In genomic region chr12:124852911-124853441, GRCh38 we compare ENCODE assay signal across 19 cellular contexts. TPM values are rescaled to one million over a fixed set of nuclear protein-coding genes. Genes with fewer than 3 reads are reported as not detected.
A peak's percentile ranks its signal among the peaks of the same experiment; 100 is the strongest.
DNase-seq lines count a peak whose midpoint lies in the region; ATAC-seq and TF ChIP-seq lines count a peak whose summit lies in the region.
"Had no signal": no experiment of that assay in that cellular context is flagged by ENCODE, and none has a peak within 500 bp of the region (broad histone marks: within the 10 kb centered on the region; RNA-seq: fewer than 3 reads in every experiment).

No MANE protein-coding gene starts in this region.

- H3K4me1 ChIP-seq in trophoblast cell (ENCODE audit: control insufficient read depth in 1 of 2, insufficient read depth in 2 of 2, low read length in 2 of 2) (peaks cover 13 to 14% of the 10 kb centered on the region in 2 experiments), GM23338 (ENCODE audit: insufficient read depth) (0 out of 2 replicates have a peak, but pooled peaks cover 8% of the 10 kb centered on the region)

- peak overlapping the region; percentile 31 for H3K4ac ChIP-seq in trophoblast cell (ENCODE audit: low read depth, low read length)

- peaks cover 0 to 5% (median 0%) of the 10 kb centered on the region in 7 donors for H3K9me3 Mint-ChIP-seq in CD14-positive monocyte
- H3K9me3 Mint-ChIP-seq in GM23338: no peaks in the 10 kb centered on the region
- H3K9me3 Mint-ChIP-seq: activated naive CD8-positive, alpha-beta T cell treated with anti-CD3 and anti-CD28 coated beads, Interleukin-2, amount 50 U/mL, for 24 hours had no signal

- no peak overlapping the region for H3K9ac ChIP-seq in trophoblast cell (ENCODE audit: low read length)

- H3K4me3 Mint-ChIP-seq in CD14-positive monocyte (peak overlapping the region in 1 of 2 donors; percentile 87), GM23338 (no peak overlapping the region)
- H3K4me3 Mint-ChIP-seq: activated naive CD8-positive, alpha-beta T cell treated with anti-CD3 and anti-CD28 coated beads, Interleukin-2, amount 50 U/mL, for 24 hours had no signal

- H3K27me3 Mint-ChIP-seq in CD14-positive monocyte (ENCODE audit: low read depth in 3 of 3): peaks cover 0 to 4% (median 0%) of the 10 kb centered on the region in 3 donors
- H3K27me3 Mint-ChIP-seq in GM23338 (ENCODE audit: insufficient read depth, low read depth, poor library complexity): peaks cover 14% of the 10 kb centered on the region
- H3K27me3 Mint-ChIP-seq: activated naive CD8-positive, alpha-beta T cell treated with anti-CD3 and anti-CD28 coated beads, Interleukin-2, amount 50 U/mL, for 24 hours had no signal

- H3K14ac ChIP-seq in trophoblast cell (ENCODE audit: low read length): peak overlapping the region; percentile 41

- H3K4me3 ChIP-seq in trophoblast cell (ENCODE audit: low read depth, low read length): no peak overlapping the region
- H3K4me3 ChIP-seq in GM23338: no peak overlapping the region
- H3K4me3 ChIP-seq: tibial artery had no signal

- H3K9me2 ChIP-seq in GM23338 (ENCODE audit: insufficient read depth): no peaks in the 10 kb centered on the region

- peak overlapping the region; percentile 16 for H2AK5ac ChIP-seq in trophoblast cell (ENCODE audit: low read length)

- no peak overlapping the region for H2BK5ac ChIP-seq in trophoblast cell (ENCODE audit: low read depth, low read length, poor library complexity)

- no peaks in the 10 kb centered on the region for H3K27me3 ChIP-seq in trophoblast cell (ENCODE audit: insufficient read depth, low read length)
- H3K27me3 ChIP-seq in GM23338 (ENCODE audit: insufficient read depth): no peaks in the 10 kb centered on the region
- H3K27me3 ChIP-seq: tibial artery had no signal

- H4K91ac ChIP-seq in trophoblast cell (ENCODE audit: low read depth, low read length): peak overlapping the region; percentile 60

- H3K18ac ChIP-seq in trophoblast cell (ENCODE audit: low read length): peak overlapping the region; percentile 27

- H4K12ac ChIP-seq in trophoblast cell (ENCODE audit: low read depth, low read length): no peak overlapping the region

- no CpG with 5 or more reads among the region's 11 CpGs for WGBS in trophoblast cell (ENCODE audit: extremely low coverage, insufficient coverage, insufficient read length)

- H3K36me3 ChIP-seq in trophoblast cell (ENCODE audit: control insufficient read depth in 1 of 2, insufficient read depth in 2 of 2, low read length in 2 of 2): peaks cover 0 to 4% of the 10 kb centered on the region in 2 experiments
- no peaks in the 10 kb centered on the region for H3K36me3 ChIP-seq in GM23338 (ENCODE audit: insufficient read depth)
- H3K36me3 ChIP-seq: tibial artery had no signal

- H3K36me3 Mint-ChIP-seq in CD14-positive monocyte (peaks cover 20 to 22% of the 10 kb centered on the region in 2 donors), GM23338 (ENCODE audit: low read depth) (peaks cover 7% of the 10 kb centered on the region; the same call in 2 of the 3 replicates)

- H3K4me2 ChIP-seq in trophoblast cell (ENCODE audit: low read length) (no peak overlapping the region), GM23338 (no peak overlapping the region)

- H2AFZ ChIP-seq in trophoblast cell (ENCODE audit: insufficient read depth, low read length, poor library complexity): no peak overlapping the region
- no peak overlapping the region for H2AFZ ChIP-seq in GM23338

- H3K79me1 ChIP-seq in trophoblast cell (ENCODE audit: low read length): peaks cover 10% of the 10 kb centered on the region

- H3K23ac ChIP-seq in trophoblast cell (ENCODE audit: low read length): no peak overlapping the region

- H3K27ac ChIP-seq in trophoblast cell (ENCODE audit: low read depth, low read length): no peak overlapping the region
- H3K27ac ChIP-seq in GM23338 (ENCODE audit: low read depth): no peak overlapping the region
- H3K27ac ChIP-seq: tibial artery had no signal

- peaks cover 19% of the 10 kb centered on the region for H4K20me1 ChIP-seq in GM23338 (replicated peaks; ENCODE audit: insufficient read depth)

- H3F3A ChIP-seq in GM23338 (replicated peaks; ENCODE audit: low read depth): no peaks in the 10 kb centered on the region

- H2BK120ac ChIP-seq in trophoblast cell (ENCODE audit: insufficient read depth, low read length, poor library complexity): peak overlapping the region; percentile 80

- no peak for TF ChIP-seq CTCF in CD14-positive monocyte (IDR thresholded peaks at IDR 0.05)
- no peak for TF ChIP-seq CTCF in GM23338 (conservative IDR thresholded peaks at IDR 0.05; ENCODE audit: low read depth in 2 of 2)

- H3K27ac Mint-ChIP-seq in CD14-positive monocyte: peak overlapping the region; percentile 93 to 97 (median 95)
- H3K27ac Mint-ChIP-seq in GM23338: no peak overlapping the region
- H3K27ac Mint-ChIP-seq: activated naive CD8-positive, alpha-beta T cell treated with anti-CD3 and anti-CD28 coated beads, Interleukin-2, amount 50 U/mL, for 24 hours had no signal

- H2BK12ac ChIP-seq in trophoblast cell (ENCODE audit: low read length): peak overlapping the region; percentile 42

- H3K4me1 Mint-ChIP-seq in CD14-positive monocyte: peaks cover 57% of the 10 kb centered on the region
- H3K4me1 Mint-ChIP-seq in GM23338: peaks cover 22% of the 10 kb centered on the region

- no peak for ATAC-seq in GM23338
- ATAC-seq: activated naive CD8-positive, alpha-beta T cell treated with anti-CD3 and anti-CD28 coated beads, Interleukin-2, amount 50 U/mL, for 24 hours had no signal

- H4K8ac ChIP-seq in trophoblast cell (ENCODE audit: low read depth, low read length): peak overlapping the region; percentile 66

- intact Hi-C loops in CD14-positive monocyte (cut with micrococcal nuclease): loop anchor here in 1 of 2 donors (10.0 kb wide), 1 partner anchor 52 kb away; no protein-coding TSS in a partner anchor

- no peak for DNase-seq in CD14-positive monocyte (ENCODE audit: low spot score)
- peak; percentile 55 for DNase-seq in MV-4-11 (lab: John Stamatoyannopoulos, UW)
- peak; percentile 56 for DNase-seq in epidermal melanocyte (ENCODE audit: insufficient read length, low spot score)
- no peak for DNase-seq in trophoblast cell
- no peak for DNase-seq in GM23338 (ENCODE audit: low spot score)
- DNase-seq in activated CD4-positive, alpha-beta T cell treated with anti-CD3 and anti-CD28 coated beads for 1 hour: no peak
- DNase-seq in NCI-H526 treated with DMSO at 0.1 percent for 48 hours (lab: John Stamatoyannopoulos, UW): no peak
- no peak for DNase-seq in pons (ENCODE audit: low spot score)
- DNase-seq: activated CD4-positive, alpha-beta T cell treated with anti-CD3 and anti-CD28 coated beads, Interleukin-2, amount 50 U/mL, for 1 hour; activated naive CD8-positive, alpha-beta T cell treated with anti-CD3 and anti-CD28 coated beads, Interleukin-2, amount 50 U/mL, for 24 hours; activated T-cell treated with anti-CD3 and anti-CD28 coated beads, Interleukin-2, amount 50 U/mL, for 48 hours; cerebellar nuclear complex; DMS 273 treated with DMSO at 0.1 percent for 48 hours; NCI-H2029 treated with DMSO at 0.1 percent for 48 hours; NCI-H524 treated with DMSO at 0.1 percent for 48 hours; RPMI8226; stimulated activated CD8-positive, alpha-beta memory T cell treated with anti-CD3 and anti-CD28 coated beads, Interleukin-4, amount 100 ng/mL, for 48 hours; T1000 had no signal

- H3K79me2 ChIP-seq in trophoblast cell (ENCODE audit: control insufficient read depth, insufficient read depth, low read length, poor library complexity): no peaks in the 10 kb centered on the region
- peaks cover 68% of the 10 kb centered on the region for H3K79me2 ChIP-seq in GM23338 (replicated peaks; ENCODE audit: insufficient read depth)

- peaks cover 4% of the 10 kb centered on the region for H3K9me3 ChIP-seq in trophoblast cell (ENCODE audit: insufficient read depth, low read depth, low read length)
- H3K9me3 ChIP-seq: tibial artery had no signal

TF ChIP-seq in GM23338, 12 proteins besides CTCF, POLR2A, EP300 and RAD21 (continues in another document):
- TF ChIP-seq REST (IDR thresholded peaks at IDR 0.05; ENCODE audit: unreplicated experiment) (no peak), EZH2 (IDR thresholded peaks at IDR 0.05; ENCODE audit: low read depth, unreplicated experiment) (no peak), POLR2AphosphoS5 (IDR thresholded peaks at IDR 0.05; ENCODE audit: low read depth) (no peak), EZH2phosphoT487 (IDR thresholded peaks at IDR 0.05; ENCODE audit: unreplicated experiment) (no peak), STAT1 (IDR thresholded peaks at IDR 0.05; ENCODE audit: unreplicated experiment) (no peak), ZNF331 (CRISPR knock-in tag; IDR thresholded peaks at IDR 0.05; ENCODE audit: low read depth) (no peak)

RNA-seq across cellular contexts. Expression of gene SCARB1, which starts 10.7 kb away (rescaled TPM):
- polyA plus RNA-seq in CD14-positive monocyte (10 to 100 TPM; 13.1 to 15.2 TPM), GM23338 (2016; fragmentation: Nextera tagmentation; extraction: Ambion mirVana) (31.0 TPM in 2 replicates)
- polyA plus RNA-seq in trophoblast cell (2013): 102 and 105 TPM in 2 replicates
- 49.3 and 62.5 TPM in 2 replicates for total RNA-seq in GM23338 (2014; rRNA removed; shearing (Covaris generic))

Comparison
In these comparisons a context has a peak if more than half of its experiments do, and no peak if none do; other contexts are left out.
1. DNase-seq: peak in MV-4-11 (single experiment) and epidermal melanocyte (single experiment); none in CD14-positive monocyte (single experiment), trophoblast cell (0 of 2), GM23338 (single experiment), activated CD4-positive, alpha-beta T cell treated with anti-CD3 and anti-CD28 coated beads for 1 hour (single experiment), NCI-H526 treated with DMSO at 0.1 percent for 48 hours (single experiment) and pons (single experiment).